10 cellular contexts compared by ENCODE assay signal in genomic region chr17:77433385-77434135, GRCh38.
DNase-seq lines count a peak whose midpoint lies in the region; ATAC-seq lines count a peak whose summit lies in the region.
"Had no signal": no experiment of that assay in that cellular context is flagged by ENCODE, and none has a peak within 500 bp of the region (broad histone marks: within the 10 kb centered on the region; RNA-seq: fewer than 3 reads in every experiment).

No MANE protein-coding gene starts in this region.

- DNase-seq in activated CD4-positive, alpha-beta T cell treated with anti-CD3 and anti-CD28 coated beads for 36 hours: peak; percentile 76
- DNase-seq in activated CD4-positive, alpha-beta T cell treated with anti-CD3 and anti-CD28 coated beads for 1 hour: no peak
- no peak for DNase-seq in activated CD4-positive, alpha-beta memory T cell treated with anti-CD3 and anti-CD28 coated beads, Interleukin-2, amount 10 ng/mL, durations not matched to agents 7 days and 5 days
- peak; percentile 73 for DNase-seq in Right ventricle myocardium superior
- DNase-seq in MV-4-11 (lab: John Stamatoyannopoulos, UW): no peak
- no peak for DNase-seq in GOT3 (lab: John Stamatoyannopoulos, UW)
- DNase-seq: cerebellar nuclear complex had no signal

- peak overlapping the region; percentile 83 for H3K27ac Mint-ChIP-seq in activated CD4-positive, alpha-beta T cell treated with anti-CD3 and anti-CD28 coated beads for 36 hours
- peak overlapping the region; percentile 61 for H3K27ac Mint-ChIP-seq in activated CD4-positive, alpha-beta memory T cell treated with anti-CD3 and anti-CD28 coated beads, Interleukin-2, amount 10 ng/mL, durations not matched to agents 7 days and 5 days
- H3K27ac Mint-ChIP-seq in stimulated activated memory B cell treated with anti-CD40 and anti-IgM and Interleukin-4, amounts not matched to agents 10 μg/mL and 1 μg/mL and 100 μg/mL, for 72 hours: peak overlapping the region; percentile 97

- CTCF ChIA-PET in activated CD4-positive, alpha-beta T cell treated with anti-CD3 and anti-CD28 coated beads for 36 hours (lab: Charles Lee): interaction anchor here (0.7 to 2.9 kb wide), 10 partner anchors 10 to 107 kb away, joined by 3 to 11 read pairs (median 4); no protein-coding TSS in a partner anchor
- CTCF ChIA-PET in activated CD4-positive, alpha-beta memory T cell treated with anti-CD3 and anti-CD28 coated beads, Interleukin-2, amount 10 ng/mL, durations not matched to agents 7 days and 5 days (lab: Charles Lee): interaction anchor here (0.8 to 1.5 kb wide), 4 partner anchors 8 to 61 kb away, joined by 3 to 9 read pairs (median 3); no protein-coding TSS in a partner anchor

- peaks cover 16% of the 10 kb centered on the region for H3K36me3 Mint-ChIP-seq in activated CD4-positive, alpha-beta T cell treated with anti-CD3 and anti-CD28 coated beads for 36 hours (ENCODE audit: low read depth)
- H3K36me3 Mint-ChIP-seq in activated CD4-positive, alpha-beta memory T cell treated with anti-CD3 and anti-CD28 coated beads, Interleukin-2, amount 10 ng/mL, durations not matched to agents 7 days and 5 days (ENCODE audit: low read depth): peaks cover 47% of the 10 kb centered on the region
- peaks cover 5% of the 10 kb centered on the region for H3K36me3 Mint-ChIP-seq in stimulated activated memory B cell treated with anti-CD40 and anti-IgM and Interleukin-4, amounts not matched to agents 10 μg/mL and 1 μg/mL and 100 μg/mL, for 72 hours

- peaks cover 93% of the 10 kb centered on the region for H3K4me1 Mint-ChIP-seq in activated CD4-positive, alpha-beta T cell treated with anti-CD3 and anti-CD28 coated beads for 36 hours
- H3K4me1 Mint-ChIP-seq in activated CD4-positive, alpha-beta memory T cell treated with anti-CD3 and anti-CD28 coated beads, Interleukin-2, amount 10 ng/mL, durations not matched to agents 7 days and 5 days: peaks cover 89% of the 10 kb centered on the region
- peaks cover 75% of the 10 kb centered on the region for H3K4me1 Mint-ChIP-seq in stimulated activated memory B cell treated with anti-CD40 and anti-IgM and Interleukin-4, amounts not matched to agents 10 μg/mL and 1 μg/mL and 100 μg/mL, for 72 hours

- H3K27me3 Mint-ChIP-seq in activated CD4-positive, alpha-beta T cell treated with anti-CD3 and anti-CD28 coated beads for 36 hours: no peaks in the 10 kb centered on the region
- no peaks in the 10 kb centered on the region for H3K27me3 Mint-ChIP-seq in activated CD4-positive, alpha-beta memory T cell treated with anti-CD3 and anti-CD28 coated beads, Interleukin-2, amount 10 ng/mL, durations not matched to agents 7 days and 5 days
- no peaks in the 10 kb centered on the region for H3K27me3 Mint-ChIP-seq in stimulated activated memory B cell treated with anti-CD40 and anti-IgM and Interleukin-4, amounts not matched to agents 10 μg/mL and 1 μg/mL and 100 μg/mL, for 72 hours

- intact Hi-C loops in activated CD4-positive, alpha-beta T cell treated with anti-CD3 and anti-CD28 coated beads for 36 hours (cut with DNase I, micrococcal nuclease): loop anchor here (2.0 to 5.0 kb wide), 3 partner anchors 17 to 309 kb away; no protein-coding TSS in a partner anchor
- intact Hi-C loops in Right ventricle myocardium superior (cut with DNase I): loop anchor here (5.0 kb wide), 1 partner anchor 59 kb away; no protein-coding TSS in a partner anchor

- peak; percentile 66 for ATAC-seq in activated CD4-positive, alpha-beta T cell treated with anti-CD3 and anti-CD28 coated beads for 36 hours
- no peak for ATAC-seq in Right ventricle myocardium superior (ENCODE audit: poor library complexity)
- peak; percentile 79 for ATAC-seq in stimulated activated memory B cell treated with anti-CD40 and anti-IgM and Interleukin-4, amounts not matched to agents 10 μg/mL and 1 μg/mL and 100 μg/mL, for 72 hours
- ATAC-seq in GM21381 (IDR thresholded peaks at IDR 0.05; ENCODE audit: unreplicated experiment): no peak
- ATAC-seq: psoas muscle had no signal

- peak overlapping the region; percentile 71 for H3K4me3 Mint-ChIP-seq in activated CD4-positive, alpha-beta T cell treated with anti-CD3 and anti-CD28 coated beads for 36 hours
- peak overlapping the region; percentile 55 for H3K4me3 Mint-ChIP-seq in activated CD4-positive, alpha-beta memory T cell treated with anti-CD3 and anti-CD28 coated beads, Interleukin-2, amount 10 ng/mL, durations not matched to agents 7 days and 5 days
- peak overlapping the region; percentile 50 for H3K4me3 Mint-ChIP-seq in stimulated activated memory B cell treated with anti-CD40 and anti-IgM and Interleukin-4, amounts not matched to agents 10 μg/mL and 1 μg/mL and 100 μg/mL, for 72 hours

- no peaks in the 10 kb centered on the region for H3K9me3 Mint-ChIP-seq in activated CD4-positive, alpha-beta T cell treated with anti-CD3 and anti-CD28 coated beads for 36 hours (ENCODE audit: low read depth)
- H3K9me3 Mint-ChIP-seq in activated CD4-positive, alpha-beta memory T cell treated with anti-CD3 and anti-CD28 coated beads, Interleukin-2, amount 10 ng/mL, durations not matched to agents 7 days and 5 days: no peaks in the 10 kb centered on the region
- no peaks in the 10 kb centered on the region for H3K9me3 Mint-ChIP-seq in stimulated activated memory B cell treated with anti-CD40 and anti-IgM and Interleukin-4, amounts not matched to agents 10 μg/mL and 1 μg/mL and 100 μg/mL, for 72 hours

- POLR2A ChIA-PET in activated CD4-positive, alpha-beta T cell treated with anti-CD3 and anti-CD28 coated beads for 36 hours (lab: Charles Lee): interaction anchor here (0.6 to 1.2 kb wide), 5 partner anchors 9 to 576 kb away, joined by 3 to 5 read pairs (median 3); no protein-coding TSS in a partner anchor
- POLR2A ChIA-PET in activated CD4-positive, alpha-beta memory T cell treated with anti-CD3 and anti-CD28 coated beads, Interleukin-2, amount 10 ng/mL, durations not matched to agents 7 days and 5 days (lab: Charles Lee): interaction anchor here (0.8 to 1.9 kb wide), 5 partner anchors 8 to 41 kb away, joined by 3 to 5 read pairs (median 3); no protein-coding TSS in a partner anchor

Comparison
In these comparisons a context has a peak if more than half of its experiments do, and no peak if none do; other contexts are left out.
1. DNase-seq: peak in activated CD4-positive, alpha-beta T cell treated with anti-CD3 and anti-CD28 coated beads for 36 hours (single experiment) and Right ventricle myocardium superior (single experiment); none in activated CD4-positive, alpha-beta T cell treated with anti-CD3 and anti-CD28 coated beads for 1 hour (single experiment), activated CD4-positive, alpha-beta memory T cell treated with anti-CD3 and anti-CD28 coated beads, Interleukin-2, amount 10 ng/mL, durations not matched to agents 7 days and 5 days (single experiment), MV-4-11 (single experiment) and GOT3 (single experiment).
2. ATAC-seq: peak in activated CD4-positive, alpha-beta T cell treated with anti-CD3 and anti-CD28 coated beads for 36 hours (single experiment) and stimulated activated memory B cell treated with anti-CD40 and anti-IgM and Interleukin-4, amounts not matched to agents 10 μg/mL and 1 μg/mL and 100 μg/mL, for 72 hours (single experiment); none in Right ventricle myocardium superior (single experiment) and GM21381 (single experiment).
3. Peak in every context shown above with its lines, with median percentiles within 50 percentile points of each other: H3K27ac Mint-ChIP-seq and H3K4me3 Mint-ChIP-seq.